Comparison of ENCODE assay signal across 9 cellular contexts in genomic region chr17:28944862-28945741, GRCh38. TPM values are rescaled to one million over a fixed set of nuclear protein-coding genes. Genes with fewer than 3 reads are reported as not detected.
A peak's percentile ranks its signal among the peaks of the same experiment; 100 is the strongest.
DNase-seq lines count a peak whose midpoint lies in the region; TF ChIP-seq lines count a peak whose summit lies in the region.
"Had no signal": no experiment of that assay in that cellular context is flagged by ENCODE, and none has a peak within 500 bp of the region (broad histone marks: within the 10 kb centered on the region; RNA-seq: fewer than 3 reads in every experiment).

No MANE protein-coding gene starts in this region.

- H3K27ac Mint-ChIP-seq in MCF 10A (ENCODE audit: low read depth, unreplicated experiment) (no peak overlapping the region), immature natural killer cell (peak overlapping the region; percentile 49 to 98 (median 94))

- BruUV-seq in MCF 10A (replicated peaks; lab: Mats Ljungman, UMichigan), result no TSS peak

- intact Hi-C loops in breast epithelium (cut with DNase I; ENCODE audit: low total_unique reads) (loop anchor here (10.0 kb wide), 1 partner anchor 130 kb away; no protein-coding TSS in a partner anchor), MCF 10A (cut with micrococcal nuclease) (loop anchor here (5.0 to 10.0 kb wide), 2 partner anchors 90 to 133 kb away; partner anchors contain the start of gene ERAL1)

- H3K27me3 ChIP-seq in breast epithelium (no peaks in the 10 kb centered on the region), tibial nerve (no peaks in the 10 kb centered on the region)

- H3K4me1 ChIP-seq in breast epithelium (peaks cover 0 to 28% of the 10 kb centered on the region in 2 donors), tibial nerve (peaks cover 0 to 76% (median 55%) of the 10 kb centered on the region in 4 donors)

- H3K9me3 Mint-ChIP-seq in MCF 10A (ENCODE audit: unreplicated experiment) (no peaks in the 10 kb centered on the region), immature natural killer cell (no peaks in the 10 kb centered on the region)

- H3K4me1 Mint-ChIP-seq in MCF 10A (ENCODE audit: insufficient read depth, unreplicated experiment), result peaks cover 6% of the 10 kb centered on the region
- H3K4me1 Mint-ChIP-seq in immature natural killer cell, result peaks cover 73 to 83% of the 10 kb centered on the region in 2 donors

- H3K36me3 Mint-ChIP-seq in MCF 10A (ENCODE audit: insufficient read depth, unreplicated experiment) (peaks cover 80% of the 10 kb centered on the region), immature natural killer cell (no peaks in the 10 kb centered on the region)

- CTCF ChIA-PET in MCF 10A (lab: Yijun Ruan, JAX), result interaction anchor here (0.8 kb wide), 1 partner anchor 218 kb away, joined by 3 read pairs; no protein-coding TSS in a partner anchor

- DNase-seq in breast epithelium (ENCODE audit: low spot score in 2 of 2), result no peak
- no peak for DNase-seq in MCF 10A (ENCODE audit: unreplicated experiment)
- DNase-seq in immature natural killer cell, result no peak
- DNase-seq in tibial nerve (ENCODE audit: low spot score in 2 of 2), result no peak
- no peak for DNase-seq in stimulated activated CD4-positive, alpha-beta T cell treated with anti-CD3 and anti-CD28 coated beads, Interleukin-4, amount 100 ng/mL, for 24 hours
- DNase-seq in NCI-H2107 treated with DMSO at 0.1 percent for 48 hours (lab: John Stamatoyannopoulos, UW; ENCODE audit: unreplicated experiment), result no peak
- DNase-seq in stimulated activated naive CD4-positive, alpha-beta T cell (lab: John Stamatoyannopoulos, UW), result no peak
- DNase-seq: Calu3 had no signal

- H3K27me3 Mint-ChIP-seq in MCF 10A (ENCODE audit: insufficient read depth, unreplicated experiment), result no peaks in the 10 kb centered on the region
- peaks cover 2 to 12% (median 4%) of the 10 kb centered on the region in 3 donors for H3K27me3 Mint-ChIP-seq in immature natural killer cell (ENCODE audit: low read depth in 3 of 3)

- H3K9me3 ChIP-seq in breast epithelium (no peaks in the 10 kb centered on the region), tibial nerve (no peaks in the 10 kb centered on the region)

- 20 to 36% methylated on average over 8 of the region's 8 CpGs for WGBS in tibial nerve, 2 donors

- H3K4me3 Mint-ChIP-seq in MCF 10A (ENCODE audit: unreplicated experiment) (no peak overlapping the region), immature natural killer cell (peak overlapping the region in 4 of 5 donors; percentile 5 to 74 (median 17))

- H3K36me3 ChIP-seq in breast epithelium (no peaks in the 10 kb centered on the region), tibial nerve (peaks cover 0 to 4% (median 0%) of the 10 kb centered on the region in 3 donors)

- TF ChIP-seq CTCF in breast epithelium (IDR thresholded peaks at IDR 0.05) (no peak), MCF 10A (IDR thresholded peaks at IDR 0.05; ENCODE audit: unreplicated experiment) (no peak), WI38 (IDR thresholded peaks at IDR 0.05; ENCODE audit: low read depth, low read length) (no peak), tibial nerve (IDR thresholded peaks at IDR 0.05) (no peak)

- no peak for TF ChIP-seq EP300 in tibial nerve (IDR thresholded peaks at IDR 0.05)

- POLR2A ChIA-PET in MCF 10A (lab: Yijun Ruan, JAX), result interaction anchor here (1.2 to 10.7 kb wide), 3 partner anchors 9 to 221 kb away, joined by 3 to 342 read pairs (median 130); partner anchors contain the start of genes NEK8, RPL23A and TLCD1

- peak overlapping the region; percentile 60 to 88 for H3K27ac ChIP-seq in breast epithelium
- peak overlapping the region in 3 of 4 donors; percentile 4 to 92 (median 57) for H3K27ac ChIP-seq in tibial nerve

- TF ChIP-seq POLR2A in breast epithelium (IDR thresholded peaks at IDR 0.05), result no peak
- no peak for TF ChIP-seq POLR2A in tibial nerve (IDR thresholded peaks at IDR 0.05)

- peak overlapping the region in 1 of 3 donors; percentile 12 for H3K4me3 ChIP-seq in breast epithelium
- peak overlapping the region; percentile 25; the same call in 1 of the 2 replicates for H3K4me3 ChIP-seq in WI38 (ENCODE audit: low read depth, low read length)
- H3K4me3 ChIP-seq in tibial nerve, result no peak overlapping the region

RNA-seq across cellular contexts. Expression of gene PHF12, which starts 6.2 kb away (rescaled TPM):
- total RNA-seq in breast epithelium, result 10 to 100 TPM; 32.2 to 42.9 (median 40.3) TPM
- total RNA-seq in MCF 10A (2022), result 37.6 and 38.2 TPM in 2 replicates
- polyA plus RNA-seq in immature natural killer cell, result 10 to 100 TPM in 1 of 3 donors, 1 to 10 TPM in 2; 1.2 to 15.3 (median 3.9) TPM
- 10 to 100 TPM; 45.7 to 95.1 (median 49.6) TPM for total RNA-seq in tibial nerve

RNA-seq across cellular contexts. Expression of gene DHRS13, which starts 42.2 kb away (rescaled TPM):
- total RNA-seq in breast epithelium, result 10 to 100 TPM in 2 of 3 donors, 1 to 10 TPM in 1; 3.2 to 20.6 (median 14.2) TPM
- total RNA-seq in MCF 10A (2022), result 9.1 and 9.5 TPM in 2 replicates
- polyA plus RNA-seq in immature natural killer cell, result 10 to 100 TPM; 21.4 to 27.4 (median 22.2) TPM
- total RNA-seq in tibial nerve, result 10 to 100 TPM in 1 of 4 donors, 1 to 10 TPM in 3; 2.4 to 21.9 (median 8.8) TPM

RNA-seq across cellular contexts. Expression of gene FLOT2, which starts 47.6 kb away (rescaled TPM):
- total RNA-seq in breast epithelium (10 to 100 TPM; 49.8 to 78.3 (median 56.9) TPM), MCF 10A (2022) (98.5 and 126 TPM in 2 replicates), tibial nerve (10 to 100 TPM; 54.8 to 84.9 (median 65.2) TPM)
- 100 to 1,000 TPM; 275 to 360 (median 296) TPM for polyA plus RNA-seq in immature natural killer cell
